ENCODE assay signal across 20 cellular contexts in genomic region chr3:171976526-171976925, GRCh38.
DNase-seq lines count a peak whose midpoint lies in the region; ATAC-seq and TF ChIP-seq lines count a peak whose summit lies in the region.
"Had no signal": no experiment of that assay in that cellular context is flagged by ENCODE, and none has a peak within 500 bp of the region (broad histone marks: within the 10 kb centered on the region; RNA-seq: fewer than 3 reads in every experiment).

No MANE protein-coding gene starts in this region.

- H3K4me3 ChIP-seq in astrocyte of the spinal cord (ENCODE audit: low read depth, low read length): no peak overlapping the region
- H3K4me3 ChIP-seq: neural progenitor cell, sigmoid colon had no signal

- in situ Hi-C loops in astrocyte of the spinal cord (cut with HindIII; ENCODE audit: low sequenced_read_pairs): no loop called here

- no peak overlapping the region for H3K4me3 Mint-ChIP-seq in HFFc6
- H3K4me3 Mint-ChIP-seq: activated B cell treated with CpG ODN at 0.5 μM for 24 hours; activated naive CD8-positive, alpha-beta T cell treated with anti-CD3 and anti-CD28 coated beads, Interleukin-2, amount 50 U/mL, for 24 hours; mesothelial cell of epicardium; neural progenitor cell; T-helper 1 cell treated with Interleukin-12 subunit alpha and Interleukin-12 subunit beta and Interleukin-4 antibody, amounts not matched to agents 30 μg/mL and 1 μg/mL, for 36 hours had no signal

- H3K4me1 Mint-ChIP-seq in HFFc6 (ENCODE audit: low read depth): peaks cover 14% of the 10 kb centered on the region
- H3K4me1 Mint-ChIP-seq: activated B cell treated with CpG ODN at 0.5 μM for 24 hours had no signal

- no peaks in the 10 kb centered on the region; the same call in 1 of the 2 replicates for H3K27me3 Mint-ChIP-seq in HFFc6 (ENCODE audit: insufficient read depth)
- H3K27me3 Mint-ChIP-seq: activated naive CD8-positive, alpha-beta T cell treated with anti-CD3 and anti-CD28 coated beads, Interleukin-2, amount 50 U/mL, for 24 hours had no signal

- H3K36me3 Mint-ChIP-seq in HFFc6 (ENCODE audit: low read depth): no peaks in the 10 kb centered on the region
- H3K36me3 Mint-ChIP-seq: mesothelial cell of epicardium, neural progenitor cell had no signal

- TF ChIP-seq CTCF in HFFc6 (IDR thresholded peaks at IDR 0.05) (no peak), astrocyte of the spinal cord (IDR thresholded peaks at IDR 0.05; ENCODE audit: low read depth, low read length) (no peak)

- H3K27ac Mint-ChIP-seq in HFFc6: no peak overlapping the region
- H3K27ac Mint-ChIP-seq: activated B cell treated with CpG ODN at 0.5 μM for 24 hours; activated naive CD8-positive, alpha-beta T cell treated with anti-CD3 and anti-CD28 coated beads, Interleukin-2, amount 50 U/mL, for 24 hours; mesothelial cell of epicardium; neural progenitor cell; T-helper 1 cell treated with Interleukin-12 subunit alpha and Interleukin-12 subunit beta and Interleukin-4 antibody, amounts not matched to agents 30 μg/mL and 1 μg/mL, for 36 hours had no signal

- no peaks in the 10 kb centered on the region for H3K9me3 Mint-ChIP-seq in HFFc6
- H3K9me3 Mint-ChIP-seq: activated B cell treated with CpG ODN at 0.5 μM for 24 hours; activated naive CD8-positive, alpha-beta T cell treated with anti-CD3 and anti-CD28 coated beads, Interleukin-2, amount 50 U/mL, for 24 hours; mesothelial cell of epicardium; neural progenitor cell; T-helper 1 cell treated with Interleukin-12 subunit alpha and Interleukin-12 subunit beta and Interleukin-4 antibody, amounts not matched to agents 30 μg/mL and 1 μg/mL, for 36 hours had no signal

- DNase-seq in AG20443 (ENCODE audit: low spot score) (peak; percentile 40), HFFc6 (peak; percentile 48), astrocyte of the spinal cord (ENCODE audit: low read depth, low spot score) (peak; percentile 59), myocyte (ENCODE audit: low read depth) (peak; percentile 52), medulla oblongata (ENCODE audit: extremely low spot score) (no peak), SHP77 (lab: John Stamatoyannopoulos, UW) (no peak)
- DNase-seq: activated B cell treated with CpG ODN at 0.5 μM for 24 hours; activated CD8-positive, alpha-beta memory T cell treated with anti-CD3 and anti-CD28 coated beads for 24 hours; activated naive CD8-positive, alpha-beta T cell treated with anti-CD3 and anti-CD28 coated beads, Interleukin-2, amount 50 U/mL, for 24 hours; DMS153; kidney; NCI-H1417 treated with DMSO at 0.1 percent for 48 hours; NCI-H2227 treated with DMSO at 0.1 percent for 48 hours; sigmoid colon; stimulated activated CD4-positive, alpha-beta T cell treated with anti-CD3 and anti-CD28 coated beads, Interleukin-4, amount 100 ng/mL, for 1 hour had no signal

- ATAC-seq in HG02938 (IDR thresholded peaks at IDR 0.05; ENCODE audit: unreplicated experiment) (no peak), GM21529 (IDR thresholded peaks at IDR 0.05; ENCODE audit: unreplicated experiment) (no peak)
- ATAC-seq: activated naive CD8-positive, alpha-beta T cell treated with anti-CD3 and anti-CD28 coated beads, Interleukin-2, amount 50 U/mL, for 24 hours had no signal

Comparison
In these comparisons a context has a peak if more than half of its experiments do, and no peak if none do; other contexts are left out.
1. DNase-seq: peak in AG20443 (single experiment), HFFc6 (single experiment), astrocyte of the spinal cord (single experiment) and myocyte (single experiment); none in medulla oblongata (single experiment) and SHP77 (0 of 2).